1 cellular context compared by ENCODE assay signal in the genomic region with DNA sequence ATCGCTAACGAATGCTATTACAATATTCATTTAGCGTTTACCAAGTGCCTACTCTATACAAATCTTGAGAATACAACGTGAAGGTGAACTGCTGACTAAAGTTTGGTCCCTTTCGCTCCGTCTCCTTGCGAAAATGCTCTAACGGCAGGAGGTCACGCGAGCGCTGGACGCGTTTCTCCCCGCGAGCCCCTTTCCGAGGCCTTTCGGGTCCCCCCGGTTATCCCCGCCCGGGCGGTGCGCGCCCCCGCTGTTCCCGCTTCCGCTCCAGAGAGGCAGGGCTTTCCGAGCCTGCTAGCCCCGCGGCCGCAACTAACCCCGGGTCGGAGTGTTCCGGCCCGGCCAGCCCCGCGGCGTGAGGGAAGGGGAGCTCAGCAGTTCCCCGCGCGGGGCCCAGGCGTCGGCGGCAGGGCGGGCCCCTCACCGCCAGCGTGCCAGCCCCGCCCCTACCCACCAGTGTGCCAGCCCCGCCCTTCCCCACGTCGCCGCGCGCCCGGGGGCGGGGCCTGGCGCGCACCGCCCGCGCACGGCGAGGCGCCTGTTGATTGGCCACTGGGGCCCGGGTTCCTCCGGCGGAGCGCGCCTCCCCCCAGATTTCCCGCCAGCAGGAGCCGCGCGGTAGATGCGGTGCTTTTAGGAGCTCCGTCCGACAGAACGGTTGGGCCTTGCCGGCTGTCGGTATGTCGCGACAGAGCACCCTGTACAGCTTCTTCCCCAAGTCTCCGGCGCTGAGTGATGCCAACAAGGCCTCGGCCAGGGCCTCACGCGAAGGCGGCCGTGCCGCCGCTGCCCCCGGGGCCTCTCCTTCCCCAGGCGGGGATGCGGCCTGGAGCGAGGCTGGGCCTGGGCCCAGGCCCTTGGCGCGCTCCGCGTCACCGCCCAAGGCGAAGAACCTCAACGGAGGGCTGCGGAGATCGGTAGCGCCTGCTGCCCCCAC.
A peak's percentile ranks its signal among the peaks of the same experiment; 100 is the strongest.
TF ChIP-seq lines count a peak whose summit lies in the region.

A gene with protein sequence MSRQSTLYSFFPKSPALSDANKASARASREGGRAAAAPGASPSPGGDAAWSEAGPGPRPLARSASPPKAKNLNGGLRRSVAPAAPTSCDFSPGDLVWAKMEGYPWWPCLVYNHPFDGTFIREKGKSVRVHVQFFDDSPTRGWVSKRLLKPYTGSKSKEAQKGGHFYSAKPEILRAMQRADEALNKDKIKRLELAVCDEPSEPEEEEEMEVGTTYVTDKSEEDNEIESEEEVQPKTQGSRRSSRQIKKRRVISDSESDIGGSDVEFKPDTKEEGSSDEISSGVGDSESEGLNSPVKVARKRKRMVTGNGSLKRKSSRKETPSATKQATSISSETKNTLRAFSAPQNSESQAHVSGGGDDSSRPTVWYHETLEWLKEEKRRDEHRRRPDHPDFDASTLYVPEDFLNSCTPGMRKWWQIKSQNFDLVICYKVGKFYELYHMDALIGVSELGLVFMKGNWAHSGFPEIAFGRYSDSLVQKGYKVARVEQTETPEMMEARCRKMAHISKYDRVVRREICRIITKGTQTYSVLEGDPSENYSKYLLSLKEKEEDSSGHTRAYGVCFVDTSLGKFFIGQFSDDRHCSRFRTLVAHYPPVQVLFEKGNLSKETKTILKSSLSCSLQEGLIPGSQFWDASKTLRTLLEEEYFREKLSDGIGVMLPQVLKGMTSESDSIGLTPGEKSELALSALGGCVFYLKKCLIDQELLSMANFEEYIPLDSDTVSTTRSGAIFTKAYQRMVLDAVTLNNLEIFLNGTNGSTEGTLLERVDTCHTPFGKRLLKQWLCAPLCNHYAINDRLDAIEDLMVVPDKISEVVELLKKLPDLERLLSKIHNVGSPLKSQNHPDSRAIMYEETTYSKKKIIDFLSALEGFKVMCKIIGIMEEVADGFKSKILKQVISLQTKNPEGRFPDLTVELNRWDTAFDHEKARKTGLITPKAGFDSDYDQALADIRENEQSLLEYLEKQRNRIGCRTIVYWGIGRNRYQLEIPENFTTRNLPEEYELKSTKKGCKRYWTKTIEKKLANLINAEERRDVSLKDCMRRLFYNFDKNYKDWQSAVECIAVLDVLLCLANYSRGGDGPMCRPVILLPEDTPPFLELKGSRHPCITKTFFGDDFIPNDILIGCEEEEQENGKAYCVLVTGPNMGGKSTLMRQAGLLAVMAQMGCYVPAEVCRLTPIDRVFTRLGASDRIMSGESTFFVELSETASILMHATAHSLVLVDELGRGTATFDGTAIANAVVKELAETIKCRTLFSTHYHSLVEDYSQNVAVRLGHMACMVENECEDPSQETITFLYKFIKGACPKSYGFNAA (N-terminal part only) (plus strand): TSS at position 589 of the 934 bp plus-strand sequence. CDS start 89 bp downstream, at position 678.

TF ChIP-seq in H1, 55 proteins besides CTCF, POLR2A, EP300 and RAD21:
- TF ChIP-seq CHD1 (IDR thresholded peaks at IDR 0.05; ENCODE audit: low read depth, low read length): no peak
- TF ChIP-seq BCL11A (IDR thresholded peaks at IDR 0.05; ENCODE audit: low read depth in 2 of 2, low read length in 2 of 2): no peak
- peak; percentile 63 for TF ChIP-seq CHD2 (IDR thresholded peaks at IDR 0.05; ENCODE audit: low read length)
- peak; percentile 78 for TF ChIP-seq TAF7 (optimal IDR thresholded peaks at IDR 0.05; ENCODE audit: borderline replicate concordance, low read depth, low read length)
- TF ChIP-seq TBP (IDR thresholded peaks at IDR 0.05; ENCODE audit: low read depth, low read length): peak; percentile 60
- TF ChIP-seq CTBP2 (IDR thresholded peaks at IDR 0.05; ENCODE audit: borderline replicate concordance, insufficient read depth, insufficient read length, low read length): no peak
- TF ChIP-seq ASH2L (IDR thresholded peaks at IDR 0.05; ENCODE audit: low read length): peak; percentile 27
- no peak for TF ChIP-seq NRF1 (IDR thresholded peaks at IDR 0.05; ENCODE audit: low read depth, low read length)
- TF ChIP-seq, protein P1, sequence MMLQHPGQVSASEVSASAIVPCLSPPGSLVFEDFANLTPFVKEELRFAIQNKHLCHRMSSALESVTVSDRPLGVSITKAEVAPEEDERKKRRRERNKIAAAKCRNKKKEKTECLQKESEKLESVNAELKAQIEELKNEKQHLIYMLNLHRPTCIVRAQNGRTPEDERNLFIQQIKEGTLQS (IDR thresholded peaks at IDR 0.05; ENCODE audit: insufficient read depth, low read depth, low read length): no peak
- TF ChIP-seq CREB1 (IDR thresholded peaks at IDR 0.05): peak; percentile 24
- 0 out of 2 replicates have a peak, but pooled peaks have one; percentile 45 for TF ChIP-seq KDM5A (IDR thresholded peaks at IDR 0.05; ENCODE audit: low read length)
- TF ChIP-seq KDM4A (IDR thresholded peaks at IDR 0.05; ENCODE audit: low read depth, low read length, severe bottlenecking): peak; percentile 30
- TF ChIP-seq, protein P2, sequence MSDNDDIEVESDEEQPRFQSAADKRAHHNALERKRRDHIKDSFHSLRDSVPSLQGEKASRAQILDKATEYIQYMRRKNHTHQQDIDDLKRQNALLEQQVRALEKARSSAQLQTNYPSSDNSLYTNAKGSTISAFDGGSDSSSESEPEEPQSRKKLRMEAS (IDR thresholded peaks at IDR 0.05): peak; percentile 71
- peak in 1 of 2 experiments; percentile 21; a peak in 1 of 4 replicates for TF ChIP-seq SIN3A (conservative IDR thresholded peaks at IDR 0.05 in 1 of 2, IDR thresholded peaks at IDR 0.05 in 1 of 2; ENCODE audit: low read depth in 1 of 2, low read length in 2 of 2)
- TF ChIP-seq PHF8 (conservative IDR thresholded peaks at IDR 0.05; ENCODE audit: low read depth, low read length): peak; percentile 94
- TF ChIP-seq SP4 (IDR thresholded peaks at IDR 0.05; ENCODE audit: low read length): peak; percentile 69; the same call in 1 of the 2 replicates
- TF ChIP-seq RFX5 (IDR thresholded peaks at IDR 0.05; ENCODE audit: borderline replicate concordance, low read depth, low read length): no peak
- TF ChIP-seq JUN (IDR thresholded peaks at IDR 0.05; ENCODE audit: low read depth, low read length): no peak
- no peak for TF ChIP-seq EZH2 (IDR thresholded peaks at IDR 0.05; ENCODE audit: low read depth, low read length, severe bottlenecking)
- 0 out of 2 replicates have a peak, but pooled peaks have one; percentile 35 for TF ChIP-seq EGR1 (IDR thresholded peaks at IDR 0.05; ENCODE audit: borderline replicate concordance, low read depth, low read length)
- TF ChIP-seq RBBP5 (IDR thresholded peaks at IDR 0.05; ENCODE audit: borderline replicate concordance, low read depth, low read length): 0 out of 2 replicates have a peak, but pooled peaks have one; percentile 17
- TF ChIP-seq SUZ12 (IDR thresholded peaks at IDR 0.05; ENCODE audit: low read length): no peak
- peak; percentile 17 to 65; a peak in 1 of 4 replicates for TF ChIP-seq HDAC2 (IDR thresholded peaks at IDR 0.05; ENCODE audit: borderline replicate concordance in 1 of 2, low read depth in 2 of 2, low read length in 2 of 2)
- TF ChIP-seq SP1 (IDR thresholded peaks at IDR 0.05; ENCODE audit: low read depth, low read length): no peak
- TF ChIP-seq BACH1 (IDR thresholded peaks at IDR 0.05; ENCODE audit: low read length): peak; percentile 96
- TF ChIP-seq SAP30 (IDR thresholded peaks at IDR 0.05; ENCODE audit: insufficient read depth, insufficient replicate concordance, low read length): no peak
- TF ChIP-seq POLR2AphosphoS5 (IDR thresholded peaks at IDR 0.05; ENCODE audit: low read depth, low read length): peak; percentile 92
- TF ChIP-seq TAF1 (IDR thresholded peaks at IDR 0.05; ENCODE audit: low read depth, low read length): peak; percentile 84
- TF ChIP-seq BRCA1 (IDR thresholded peaks at IDR 0.05; ENCODE audit: low read depth, low read length): no peak
- no peak for TF ChIP-seq ZNF274 (IDR thresholded peaks at IDR 0.05; ENCODE audit: borderline replicate concordance, extremely low read depth, low read length)
- TF ChIP-seq, protein P3, sequence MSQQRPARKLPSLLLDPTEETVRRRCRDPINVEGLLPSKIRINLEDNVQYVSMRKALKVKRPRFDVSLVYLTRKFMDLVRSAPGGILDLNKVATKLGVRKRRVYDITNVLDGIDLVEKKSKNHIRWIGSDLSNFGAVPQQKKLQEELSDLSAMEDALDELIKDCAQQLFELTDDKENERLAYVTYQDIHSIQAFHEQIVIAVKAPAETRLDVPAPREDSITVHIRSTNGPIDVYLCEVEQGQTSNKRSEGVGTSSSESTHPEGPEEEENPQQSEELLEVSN (IDR thresholded peaks at IDR 0.05): peak; percentile 93
